9 cellular contexts compared by ENCODE assay signal in the genomic region with DNA sequence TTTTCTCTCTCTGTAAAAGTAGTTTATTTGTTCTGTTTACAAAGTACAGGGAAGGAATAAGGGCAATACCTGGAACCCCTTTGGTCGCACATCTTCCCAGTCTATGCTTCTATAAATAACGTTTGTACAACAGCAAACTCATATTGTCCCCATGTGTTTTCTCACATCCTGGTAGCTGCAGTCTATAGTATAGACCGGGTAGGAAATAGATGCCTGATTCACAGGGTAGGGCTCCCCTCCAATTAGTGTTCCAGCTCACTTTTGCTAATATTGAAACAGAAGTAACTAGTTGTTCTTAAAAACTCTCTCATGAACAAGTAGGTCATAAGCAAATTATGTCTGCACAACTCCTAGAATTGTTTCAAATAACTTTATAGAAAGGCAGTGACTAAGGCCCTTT. TPM values are rescaled to one million over a fixed set of nuclear protein-coding genes. Genes with fewer than 3 reads are reported as not detected.
A peak's percentile ranks its signal among the peaks of the same experiment; 100 is the strongest.
DNase-seq lines count a peak whose midpoint lies in the region; ATAC-seq and TF ChIP-seq lines count a peak whose summit lies in the region.
"Had no signal": no experiment of that assay in that cellular context is flagged by ENCODE, and none has a peak within 500 bp of the region (broad histone marks: within the 10 kb centered on the region; RNA-seq: fewer than 3 reads in every experiment).

No MANE protein-coding gene starts in this region.

- DNase-seq in GM23248 (peak; percentile 32), adipocyte (ENCODE audit: low read depth) (no peak), mesothelial cell of epicardium (ENCODE audit: low spot score in 2 of 2, unreplicated experiment in 2 of 2) (no peak), foreskin fibroblast (no peak), NAMALWA (ENCODE audit: low spot score) (no peak), glutamatergic neuron (no peak)
- DNase-seq: NCI-H446 had no signal

- no peaks in the 10 kb centered on the region for H3K9me2 ChIP-seq in GM23248 (ENCODE audit: insufficient read depth)

- H3K4me3 Mint-ChIP-seq in mesothelial cell of epicardium (no peak overlapping the region), glutamatergic neuron (ENCODE audit: unreplicated experiment) (no peak overlapping the region)

- H3K79me2 ChIP-seq in ACC112 (ENCODE audit: control insufficient read depth, insufficient read depth, low read length, unreplicated experiment) (peaks cover 33% of the 10 kb centered on the region), GM23248 (ENCODE audit: insufficient read depth) (peaks cover 45% of the 10 kb centered on the region)

- no peaks in the 10 kb centered on the region for H4K20me1 ChIP-seq in GM23248 (ENCODE audit: insufficient read depth)

- H3K27ac Mint-ChIP-seq in mesothelial cell of epicardium = peak overlapping the region; percentile 34
- no peak overlapping the region for H3K27ac Mint-ChIP-seq in glutamatergic neuron (ENCODE audit: unreplicated experiment)

- H3K4me2 ChIP-seq in GM23248 (ENCODE audit: unreplicated experiment) = peak overlapping the region; percentile 71

- H3K4me1 Mint-ChIP-seq in mesothelial cell of epicardium (peaks cover 19% of the 10 kb centered on the region), glutamatergic neuron (ENCODE audit: low read depth, unreplicated experiment) (no peaks in the 10 kb centered on the region)

- H3K4me1 ChIP-seq in ACC112 (ENCODE audit: control insufficient read depth, insufficient read depth, low read length, unreplicated experiment) (peaks cover 54% of the 10 kb centered on the region), GM23248 (ENCODE audit: insufficient read depth) (peaks cover 51% of the 10 kb centered on the region), adipocyte (ENCODE audit: control insufficient read depth, insufficient read depth, low read length) (peaks cover 41% of the 10 kb centered on the region)

- no peaks in the 10 kb centered on the region for H3K9me3 ChIP-seq in GM23248 (ENCODE audit: low read depth)
- no peaks in the 10 kb centered on the region for H3K9me3 ChIP-seq in adipocyte (ENCODE audit: control insufficient read depth, low read length)

- H3K27ac ChIP-seq in ACC112 (ENCODE audit: low read depth, low read length) (peak overlapping the region; percentile 96), GM23248 (peak overlapping the region; percentile 83)

- no peaks in the 10 kb centered on the region for H3K9me3 Mint-ChIP-seq in mesothelial cell of epicardium
- H3K9me3 Mint-ChIP-seq in glutamatergic neuron (ENCODE audit: unreplicated experiment) = no peaks in the 10 kb centered on the region

- H3K36me3 Mint-ChIP-seq in mesothelial cell of epicardium (peaks cover 3% of the 10 kb centered on the region), glutamatergic neuron (ENCODE audit: unreplicated experiment) (no peaks in the 10 kb centered on the region)

- 29 to 33% methylated on average over 3 of the region's 3 CpGs for WGBS in GM23248 (ENCODE audit: low coverage in 1 of 2, low lambda C conversion rate in 2 of 2, missing lambda C conversion rate in 2 of 2), 2 experiments

- H3F3A ChIP-seq in GM23248 (ENCODE audit: insufficient read depth) = peaks cover 60% of the 10 kb centered on the region

- H3K9ac ChIP-seq in GM23248 = peak overlapping the region; percentile 62; the same call in 1 of the 2 replicates
- H3K9ac ChIP-seq in adipocyte (ENCODE audit: low read length) = no peak overlapping the region

- H3K4me3 ChIP-seq in ACC112 (ENCODE audit: low read depth, low read length) = peak overlapping the region; percentile 64; the same call in 1 of the 2 replicates
- peak overlapping the region; percentile 56; the same call in 1 of the 2 replicates for H3K4me3 ChIP-seq in GM23248
- H3K4me3 ChIP-seq in adipocyte (ENCODE audit: low read length) = peak overlapping the region; percentile 68
- H3K4me3 ChIP-seq in foreskin fibroblast (ENCODE audit: low read depth in 1 of 2, low read length in 2 of 2) = no peak overlapping the region

- TF ChIP-seq CTCF in mesothelial cell of epicardium (IDR thresholded peaks at IDR 0.05; ENCODE audit: unreplicated experiment) = no peak
- no peak for TF ChIP-seq CTCF in foreskin fibroblast (IDR thresholded peaks at IDR 0.05; ENCODE audit: low read depth, low read length)
- no peak for TF ChIP-seq CTCF in glutamatergic neuron (IDR thresholded peaks at IDR 0.05; ENCODE audit: partially characterized antibody, unreplicated experiment)

- no peak overlapping the region for H2AFZ ChIP-seq in ACC112 (ENCODE audit: low read length, unreplicated experiment)
- H2AFZ ChIP-seq in GM23248 = no peak overlapping the region

- H3K27me3 Mint-ChIP-seq in mesothelial cell of epicardium (ENCODE audit: low read depth) (no peaks in the 10 kb centered on the region), glutamatergic neuron (ENCODE audit: unreplicated experiment) (peaks cover 2% of the 10 kb centered on the region)

- H3K36me3 ChIP-seq in ACC112 (ENCODE audit: insufficient read depth, low read length) = peaks cover 3% of the 10 kb centered on the region; the same call in 1 of the 2 replicates
- H3K36me3 ChIP-seq in GM23248 (ENCODE audit: low read depth) = no peaks in the 10 kb centered on the region
- H3K36me3 ChIP-seq in adipocyte (ENCODE audit: control insufficient read depth, insufficient read depth, low read length, severe bottlenecking) = peaks cover 4% of the 10 kb centered on the region

- in situ Hi-C loops in GM23248 (cut with MboI) = no loop called here

- H3K27me3 ChIP-seq in ACC112 (ENCODE audit: insufficient read depth, low read length) (no peaks in the 10 kb centered on the region), GM23248 (replicated peaks; ENCODE audit: insufficient read depth) (no peaks in the 10 kb centered on the region), adipocyte (replicated peaks; ENCODE audit: control insufficient read depth, insufficient read depth, low read length) (no peaks in the 10 kb centered on the region)

- no peak for ATAC-seq in GM21526 (IDR thresholded peaks at IDR 0.05; ENCODE audit: low FRiP score, unreplicated experiment)

RNA-seq across cellular contexts. Expression of gene ATG7, which starts 17.7 kb away (rescaled TPM):
- total RNA-seq in GM23248 (2014; rRNA removed; shearing (Covaris generic)) = 44.8 and 67.5 TPM in 2 replicates
- polyA plus RNA-seq in GM23248 (2016; fragmentation: Nextera tagmentation; extraction: Ambion mirVana) = 40.5 and 42.2 TPM in 2 replicates
- 35.3 to 40.3 TPM (median 37.5 TPM) in 3 replicates for total RNA-seq in mesothelial cell of epicardium
- 23.0 TPM for total RNA-seq in glutamatergic neuron (ENCODE audit: unreplicated experiment)

Comparison
In these comparisons a context has a peak if more than half of its experiments do, and no peak if none do; other contexts are left out.
1. H3K4me3 ChIP-seq: peak in ACC112 (single experiment), GM23248 (single experiment) and adipocyte (single experiment); none in foreskin fibroblast (0 of 2).